Comparison of ENCODE assay signal across 25 cellular contexts in the genomic region with DNA sequence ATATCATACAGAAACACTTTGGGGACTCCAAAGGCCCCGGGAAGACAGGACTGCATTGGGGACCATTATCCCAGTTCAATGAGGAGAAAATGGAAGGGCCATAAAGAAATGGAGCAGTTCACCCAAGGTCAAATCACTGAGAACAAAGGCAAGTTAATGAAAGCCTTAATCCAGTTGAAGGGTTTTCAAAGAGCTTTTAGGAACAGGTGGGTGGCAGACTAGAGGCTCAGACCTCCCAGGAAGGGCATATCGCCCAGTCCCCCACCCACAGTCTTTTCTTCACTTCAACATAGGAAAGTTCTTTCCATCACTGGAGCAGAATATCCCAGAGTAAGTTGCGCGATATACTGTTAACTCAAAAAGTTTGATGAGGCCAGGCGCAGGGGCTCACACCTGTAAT.
DNase-seq lines count a peak whose midpoint lies in the region; ATAC-seq, FAIRE-seq and TF ChIP-seq lines count a peak whose summit lies in the region.
"Had no signal": no experiment of that assay in that cellular context is flagged by ENCODE, and none has a peak within 500 bp of the region (broad histone marks: within the 10 kb centered on the region; RNA-seq: fewer than 3 reads in every experiment).

No MANE protein-coding gene starts in this region.

- H3K9ac ChIP-seq in neuronal stem cell (ENCODE audit: low read depth, low read length, poor library complexity), result no peak overlapping the region

- no peak overlapping the region for H3K23ac ChIP-seq in neuronal stem cell (ENCODE audit: low read depth, low read length, poor library complexity)

- H3K27me3 ChIP-seq in neuronal stem cell (ENCODE audit: control insufficient read depth in 3 of 3, insufficient read depth in 3 of 3, low read depth in 1 of 3, low read length in 3 of 3), result peaks cover 0 to 10% (median 0%) of the 10 kb centered on the region in 3 experiments
- H3K27me3 ChIP-seq in dorsolateral prefrontal cortex, result peaks cover 0 to 9% (median 0%) of the 10 kb centered on the region in 45 donors
- H3K27me3 ChIP-seq: Peyer's patch had no signal

- peaks cover 66% of the 10 kb centered on the region for H3K4me1 Mint-ChIP-seq in activated CD4-positive, alpha-beta memory T cell treated with anti-CD3 and anti-CD28 coated beads for 36 hours (ENCODE audit: low read depth)
- peaks cover 57% of the 10 kb centered on the region for H3K4me1 Mint-ChIP-seq in activated CD4-positive, alpha-beta memory T cell treated with anti-CD3 and anti-CD28 coated beads, Interleukin-2, amount 10 ng/mL, durations not matched to agents 7 days and 5 days
- peaks cover 75% of the 10 kb centered on the region for H3K4me1 Mint-ChIP-seq in activated CD8-positive, alpha-beta T cell treated with anti-CD3 and anti-CD28 coated beads for 36 hours (ENCODE audit: low read depth)

- DNase-seq in activated CD4-positive, alpha-beta memory T cell treated with anti-CD3 and anti-CD28 coated beads for 36 hours, result no peak
- no peak for DNase-seq in activated CD4-positive, alpha-beta memory T cell treated with anti-CD3 and anti-CD28 coated beads, Interleukin-2, amount 10 ng/mL, durations not matched to agents 7 days and 5 days
- DNase-seq in GM12892 (ENCODE audit: insufficient read length) (no peak), neuronal stem cell (ENCODE audit: low spot score) (no peak), dorsolateral prefrontal cortex (no peak), RPMI8226 (no peak)
- no peak for DNase-seq in activated CD8-positive, alpha-beta T cell treated with anti-CD3 and anti-CD28 coated beads for 36 hours
- DNase-seq: activated CD4-positive, alpha-beta T cell treated with anti-CD3 and anti-CD28 coated beads, Interleukin-2, amount 50 U/mL, for 48 hours; activated naive CD8-positive, alpha-beta T cell treated with anti-CD3 and anti-CD28 coated beads, Interleukin-2, amount 10 ng/mL, durations not matched to agents 7 days and 5 days; caudate nucleus; cortex of kidney; H9; lower lobe of right lung; NCI-H1092; NCI-H1694 treated with DMSO at 0.1 percent for 48 hours; NCI-H510A; Peyer's patch; stimulated activated CD4-positive, alpha-beta T cell treated with anti-CD3 and anti-CD28 coated beads, Interleukin-15, amount 100 ng/mL, for 24 hours; stimulated activated naive CD4-positive, alpha-beta T cell treated with Interleukin-2 at 50 U/mL for 16 hours; T1000; WERI-Rb-1 had no signal

- H3K4me3 Mint-ChIP-seq in activated CD4-positive, alpha-beta memory T cell treated with anti-CD3 and anti-CD28 coated beads for 36 hours, result no peak overlapping the region
- H3K4me3 Mint-ChIP-seq in activated CD4-positive, alpha-beta memory T cell treated with anti-CD3 and anti-CD28 coated beads, Interleukin-2, amount 10 ng/mL, durations not matched to agents 7 days and 5 days, result no peak overlapping the region
- no peak overlapping the region for H3K4me3 Mint-ChIP-seq in activated CD8-positive, alpha-beta T cell treated with anti-CD3 and anti-CD28 coated beads for 36 hours
- H3K4me3 Mint-ChIP-seq: activated naive CD8-positive, alpha-beta T cell treated with anti-CD3 and anti-CD28 coated beads, Interleukin-2, amount 10 ng/mL, durations not matched to agents 7 days and 5 days; H9 had no signal

- peak overlapping the region; percentile 55 for H3K27ac Mint-ChIP-seq in activated CD4-positive, alpha-beta memory T cell treated with anti-CD3 and anti-CD28 coated beads for 36 hours
- no peak overlapping the region for H3K27ac Mint-ChIP-seq in activated CD4-positive, alpha-beta memory T cell treated with anti-CD3 and anti-CD28 coated beads, Interleukin-2, amount 10 ng/mL, durations not matched to agents 7 days and 5 days
- peak overlapping the region; percentile 95 for H3K27ac Mint-ChIP-seq in activated CD8-positive, alpha-beta T cell treated with anti-CD3 and anti-CD28 coated beads for 36 hours
- H3K27ac Mint-ChIP-seq: activated naive CD8-positive, alpha-beta T cell treated with anti-CD3 and anti-CD28 coated beads, Interleukin-2, amount 10 ng/mL, durations not matched to agents 7 days and 5 days had no signal

- no peak overlapping the region for H2BK5ac ChIP-seq in neuronal stem cell (ENCODE audit: low read length)

- no peak for TF ChIP-seq CTCF in activated CD8-positive, alpha-beta T cell treated with anti-CD3 and anti-CD28 coated beads for 36 hours (IDR thresholded peaks at IDR 0.05)
- TF ChIP-seq CTCF in dorsolateral prefrontal cortex (IDR thresholded peaks at IDR 0.05 in 54 of 56, conservative IDR thresholded peaks at IDR 0.05 in 2 of 56; ENCODE audit: low read depth in 1 of 56, partially characterized antibody in 56 of 56), result no peak

- H2BK15ac ChIP-seq in neuronal stem cell (ENCODE audit: low read length), result no peak overlapping the region

- H3K36me3 ChIP-seq in neuronal stem cell (replicated peaks in 1 of 2; ENCODE audit: control insufficient read depth in 2 of 2, insufficient read depth in 2 of 2, low read length in 2 of 2), result no peaks in the 10 kb centered on the region
- H3K36me3 ChIP-seq: lower lobe of right lung, Peyer's patch, prostate gland, WERI-Rb-1 had no signal

- H4K8ac ChIP-seq in neuronal stem cell (ENCODE audit: low read depth, low read length), result no peak overlapping the region

- no peak overlapping the region for H3K18ac ChIP-seq in neuronal stem cell (ENCODE audit: low read length)

- intact Hi-C loops in activated CD4-positive, alpha-beta memory T cell treated with anti-CD3 and anti-CD28 coated beads for 36 hours (cut with micrococcal nuclease), result no loop called here
- intact Hi-C loops in activated CD8-positive, alpha-beta T cell treated with anti-CD3 and anti-CD28 coated beads for 36 hours (cut with micrococcal nuclease), result no loop called here
- intact Hi-C loops in dorsolateral prefrontal cortex (cut with DNase I), result no loop called here

- TF ChIP-seq POLR2A in GM12892 (IDR thresholded peaks at IDR 0.05; ENCODE audit: low read depth, low read length), result no peak

- POLR2A ChIA-PET in activated CD4-positive, alpha-beta memory T cell treated with anti-CD3 and anti-CD28 coated beads for 36 hours (lab: Charles Lee), result interaction anchor here (2.0 kb wide), 2 partner anchors 9 to 20 kb away, joined by 7 to 13 read pairs; no protein-coding TSS in a partner anchor
- POLR2A ChIA-PET in activated CD4-positive, alpha-beta memory T cell treated with anti-CD3 and anti-CD28 coated beads, Interleukin-2, amount 10 ng/mL, durations not matched to agents 7 days and 5 days (lab: Charles Lee), result interaction anchor here (0.6 to 1.7 kb wide), 6 partner anchors 13 to 139 kb away, joined by 3 to 8 read pairs (median 3); no protein-coding TSS in a partner anchor
- POLR2A ChIA-PET in activated CD8-positive, alpha-beta T cell treated with anti-CD3 and anti-CD28 coated beads for 36 hours (lab: Charles Lee), result interaction anchor here (0.8 to 17.9 kb wide), 5 partner anchors 9 to 138 kb away, joined by 3 to 375 read pairs (median 5); a partner anchor contains a TSS

- H3K4me3 ChIP-seq in neuronal stem cell (ENCODE audit: low read length in 2 of 2) (no peak overlapping the region), dorsolateral prefrontal cortex (no peak overlapping the region)
- H3K4me3 ChIP-seq: lower lobe of right lung, Peyer's patch, prostate gland had no signal

- peak overlapping the region; percentile 21 for H3K4me2 ChIP-seq in neuronal stem cell (ENCODE audit: insufficient read depth, low read length, poor library complexity, severe bottlenecking)

- CTCF ChIA-PET in activated CD4-positive, alpha-beta memory T cell treated with anti-CD3 and anti-CD28 coated beads for 36 hours (lab: Charles Lee), result interaction anchor here (1.2 to 1.5 kb wide), 2 partner anchors 21 to 30 kb away, joined by 3 to 4 read pairs; no protein-coding TSS in a partner anchor
- CTCF ChIA-PET in activated CD4-positive, alpha-beta memory T cell treated with anti-CD3 and anti-CD28 coated beads, Interleukin-2, amount 10 ng/mL, durations not matched to agents 7 days and 5 days (lab: Charles Lee), result interaction anchor here (0.7 to 1.9 kb wide), 4 partner anchors 18 to 140 kb away, joined by 3 to 5 read pairs (median 3); no protein-coding TSS in a partner anchor
- CTCF ChIA-PET in activated CD8-positive, alpha-beta T cell treated with anti-CD3 and anti-CD28 coated beads for 36 hours (lab: Charles Lee), result interaction anchor here (1.1 to 2.2 kb wide), 3 partner anchors 17 to 131 kb away, joined by 3 to 6 read pairs (median 6); no protein-coding TSS in a partner anchor

- no peak overlapping the region for H2BK12ac ChIP-seq in neuronal stem cell (ENCODE audit: low read length)

- no peaks in the 10 kb centered on the region for H3K9me3 ChIP-seq in neuronal stem cell (replicated peaks in 1 of 2; ENCODE audit: control insufficient read depth in 2 of 2, insufficient read depth in 1 of 2, low read depth in 1 of 2, low read length in 2 of 2)
- H3K9me3 ChIP-seq: lower lobe of right lung, Peyer's patch, prostate gland had no signal

- peak; percentile 5 for FAIRE-seq in GM12892 (lab: Jason Lieb, UNC)
- FAIRE-seq: endometrium, frontal cortex had no signal

- no CpG with 5 or more reads among the region's 5 CpGs for WGBS in neuronal stem cell (ENCODE audit: extremely low coverage in 2 of 2, insufficient read length in 2 of 2, insufficient replicate concordance in 1 of 2), 2 donors

- H3K36me3 Mint-ChIP-seq in activated CD4-positive, alpha-beta memory T cell treated with anti-CD3 and anti-CD28 coated beads for 36 hours, result peaks cover 2% of the 10 kb centered on the region
- H3K36me3 Mint-ChIP-seq in activated CD4-positive, alpha-beta memory T cell treated with anti-CD3 and anti-CD28 coated beads, Interleukin-2, amount 10 ng/mL, durations not matched to agents 7 days and 5 days (ENCODE audit: low read depth), result peaks cover 21% of the 10 kb centered on the region
- H3K36me3 Mint-ChIP-seq in activated CD8-positive, alpha-beta T cell treated with anti-CD3 and anti-CD28 coated beads for 36 hours (ENCODE audit: low read depth), result peaks cover 4% of the 10 kb centered on the region

- no peak for ATAC-seq in activated CD8-positive, alpha-beta T cell treated with anti-CD3 and anti-CD28 coated beads for 36 hours
- ATAC-seq in GM21737 (IDR thresholded peaks at IDR 0.05; ENCODE audit: unreplicated experiment), result no peak
- ATAC-seq: lower lobe of right lung had no signal

- no peak overlapping the region for H2BK120ac ChIP-seq in neuronal stem cell (ENCODE audit: low read depth, low read length)

- H2AK5ac ChIP-seq in neuronal stem cell (ENCODE audit: low read depth, low read length), result no peak overlapping the region

- peaks cover 9% of the 10 kb centered on the region for H3K9me3 Mint-ChIP-seq in activated CD4-positive, alpha-beta memory T cell treated with anti-CD3 and anti-CD28 coated beads for 36 hours
- H3K9me3 Mint-ChIP-seq in activated CD4-positive, alpha-beta memory T cell treated with anti-CD3 and anti-CD28 coated beads, Interleukin-2, amount 10 ng/mL, durations not matched to agents 7 days and 5 days, result no peaks in the 10 kb centered on the region
- no peaks in the 10 kb centered on the region for H3K9me3 Mint-ChIP-seq in activated CD8-positive, alpha-beta T cell treated with anti-CD3 and anti-CD28 coated beads for 36 hours
- H3K9me3 Mint-ChIP-seq: activated naive CD8-positive, alpha-beta T cell treated with anti-CD3 and anti-CD28 coated beads, Interleukin-2, amount 10 ng/mL, durations not matched to agents 7 days and 5 days; H9 had no signal

- no peak overlapping the region for H4K91ac ChIP-seq in neuronal stem cell (ENCODE audit: low read depth, low read length, poor library complexity)

- H3K27me3 Mint-ChIP-seq in activated CD4-positive, alpha-beta memory T cell treated with anti-CD3 and anti-CD28 coated beads for 36 hours, result no peaks in the 10 kb centered on the region
- no peaks in the 10 kb centered on the region for H3K27me3 Mint-ChIP-seq in activated CD4-positive, alpha-beta memory T cell treated with anti-CD3 and anti-CD28 coated beads, Interleukin-2, amount 10 ng/mL, durations not matched to agents 7 days and 5 days
- H3K27me3 Mint-ChIP-seq in activated CD8-positive, alpha-beta T cell treated with anti-CD3 and anti-CD28 coated beads for 36 hours, result no peaks in the 10 kb centered on the region
- H3K27me3 Mint-ChIP-seq: activated naive CD8-positive, alpha-beta T cell treated with anti-CD3 and anti-CD28 coated beads, Interleukin-2, amount 10 ng/mL, durations not matched to agents 7 days and 5 days had no signal

- H3K14ac ChIP-seq in neuronal stem cell (ENCODE audit: low read length), result no peak overlapping the region

- H3K79me1 ChIP-seq in neuronal stem cell (ENCODE audit: low read depth, low read length), result no peaks in the 10 kb centered on the region

- peaks cover 25 to 42% of the 10 kb centered on the region in 2 donors for H3K4me1 ChIP-seq in neuronal stem cell (ENCODE audit: control insufficient read depth in 2 of 2, insufficient read depth in 1 of 2, low read depth in 1 of 2, low read length in 2 of 2)
- H3K4me1 ChIP-seq: prostate gland had no signal

- H3K27ac ChIP-seq in neuronal stem cell (replicated peaks; ENCODE audit: low read length) (no peak overlapping the region), dorsolateral prefrontal cortex (no peak overlapping the region)
- H3K27ac ChIP-seq: lower lobe of right lung, Peyer's patch, prostate gland, WERI-Rb-1 had no signal

- no peak overlapping the region for H2AFZ ChIP-seq in neuronal stem cell (ENCODE audit: low read length)

- H3K4ac ChIP-seq in neuronal stem cell (ENCODE audit: low read length), result no peak overlapping the region
